ENCODE assay signal across 8 cellular contexts in genomic region chr2:214808961-214809750, GRCh38. TPM values are rescaled to one million over a fixed set of nuclear protein-coding genes. Genes with fewer than 3 reads are reported as not detected.
DNase-seq lines count a peak whose midpoint lies in the region; ATAC-seq and TF ChIP-seq lines count a peak whose summit lies in the region.

Gene BARD1, minus strand, starts transcription at chr2:214809683. Its CDS starts 114 bp downstream, at chr2:214809569.

- H3K36me3 ChIP-seq in prostate gland (no peaks in the 10 kb centered on the region), uterus (no peaks in the 10 kb centered on the region)

- TF ChIP-seq CTCF in prostate gland (IDR thresholded peaks at IDR 0.05) = peak in 1 of 4 experiments; percentile 4
- TF ChIP-seq CTCF in uterus (IDR thresholded peaks at IDR 0.05) = no peak

- WGBS in prostate gland = under 1% methylated on average over 63 of the region's 76 CpGs

- H3K4me1 ChIP-seq in prostate gland (replicated peaks) (no peaks in the 10 kb centered on the region), uterus (no peaks in the 10 kb centered on the region)

- TF ChIP-seq POLR2A in prostate gland (IDR thresholded peaks at IDR 0.05) (peak; percentile 70), uterus (IDR thresholded peaks at IDR 0.05) (peak; percentile 65 to 70)

- H3K27ac ChIP-seq in prostate gland = peak within 1 kb of the TSS; percentile 94 to 95
- peak within 1 kb of the TSS; percentile 89 to 96 for H3K27ac ChIP-seq in uterus

- H3K4me3 ChIP-seq in prostate gland (peak within 1 kb of the TSS; percentile 61 to 73), uterus (peak within 1 kb of the TSS; percentile 85 to 89)

- intact Hi-C loops in cardiac septum (cut with DNase I) = loop anchor here (10.0 kb wide), 1 partner anchor 314 kb away; no protein-coding TSS in a partner anchor
- intact Hi-C loops in prostate gland (cut with DNase I) = loop anchor here (5.0 kb wide), 1 partner anchor 217 kb away; no protein-coding TSS in a partner anchor
- intact Hi-C loops in uterus (cut with DNase I; ENCODE audit: low total_unique reads) = no loop called here

- peak; percentile 28 for ATAC-seq in GM21390 (IDR thresholded peaks at IDR 0.05; ENCODE audit: unreplicated experiment)

- H3K9me3 ChIP-seq in prostate gland = no peaks in the 10 kb centered on the region
- no peaks in the 10 kb centered on the region for H3K9me3 ChIP-seq in uterus

- DNase-seq in DMS79 treated with DMSO at 0.1 percent for 48 hours (lab: John Stamatoyannopoulos, UW) (peak; percentile 40), HUDEP-2 (lab: John Stamatoyannopoulos, UW; ENCODE audit: unreplicated experiment in 76 of 76) (peak in 45 of 76 experiments; percentile 5 to 60 (median 30)), SIG-M5 treated with dmso at 0.1 percent for 504 hours (lab: John Stamatoyannopoulos, UW; ENCODE audit: unreplicated experiment) (peak; percentile 82), cardiac septum (ENCODE audit: low spot score) (peak; percentile 81), prostate gland (ENCODE audit: low spot score) (peak; percentile 46), uterus (peak; percentile 44 to 47)
- DNase-seq in activated naive CD8-positive, alpha-beta T cell treated with anti-CD3 and anti-CD28 coated beads, Interleukin-2, amount 50 U/mL, for 16 hours (ENCODE audit: low read depth, low spot score) = peak; percentile 19

- no peaks in the 10 kb centered on the region for H3K27me3 ChIP-seq in prostate gland (replicated peaks; ENCODE audit: insufficient read depth)
- H3K27me3 ChIP-seq in uterus = no peaks in the 10 kb centered on the region

RNA-seq across cellular contexts. Expression of gene BARD1, which starts in this region (rescaled TPM):
- 13.2 TPM for total RNA-seq in cardiac septum
- 10 to 100 TPM in 1 of 2 donors, 1 to 10 TPM in 1; 8.4 to 12.0 TPM for total RNA-seq in prostate gland
- total RNA-seq in uterus = 100 to 1,000 TPM in 1 of 4 donors, 10 to 100 TPM in 3; 39.8 to 120 (median 54.4) TPM

Comparison
In these comparisons a context has a peak if more than half of its experiments do, and no peak if none do; other contexts are left out.
1. Peak in every context shown above with its lines: DNase-seq, ATAC-seq, H3K4me3 ChIP-seq and H3K27ac ChIP-seq.
2. DNase-seq: peak in every context shown above with its lines; median percentile 82 in SIG-M5 treated with dmso at 0.1 percent for 504 hours; 81 in cardiac septum; 46 in prostate gland; 46 in uterus; 40 in DMS79 treated with DMSO at 0.1 percent for 48 hours; 30 in HUDEP-2; 19 in activated naive CD8-positive, alpha-beta T cell treated with anti-CD3 and anti-CD28 coated beads, Interleukin-2, amount 50 U/mL, for 16 hours.